In genomic region chr11:91956711-91957110, GRCh38 we compare ENCODE assay signal across 28 cellular contexts.
"Had no signal": no experiment of that assay in that cellular context is flagged by ENCODE, and none has a peak within 500 bp of the region (broad histone marks: within the 10 kb centered on the region; RNA-seq: fewer than 3 reads in every experiment).

No MANE protein-coding gene starts in this region.

- H3K4me3 ChIP-seq: colonic mucosa, coronary artery, dorsolateral prefrontal cortex, esophagus muscularis mucosa, esophagus squamous epithelium, gastrocnemius medialis, gastroesophageal sphincter, heart left ventricle, heart right ventricle had no signal

- H3K36me3 ChIP-seq: colonic mucosa, esophagus muscularis mucosa, esophagus squamous epithelium, gastrocnemius medialis, gastroesophageal sphincter, heart left ventricle, heart right ventricle had no signal

- H3K27ac Mint-ChIP-seq: dendritic cell treated with granulocyte-macrophage colony-stimulating factor and Interleukin-4, amounts not matched to agents 40 ng/mL and 50 ng/mL, for 4 days; effector memory CD8-positive, alpha-beta T cell; endodermal cell had no signal

- H3K27me3 ChIP-seq: colonic mucosa, esophagus muscularis mucosa, esophagus squamous epithelium, foreskin keratinocyte, gastrocnemius medialis, gastroesophageal sphincter, heart left ventricle, heart right ventricle had no signal

- DNase-seq: colonic mucosa; cortex of kidney; dermis blood vessel endothelial cell; dorsolateral prefrontal cortex; effector CD4-positive, alpha-beta T cell; effector CD8-positive, alpha-beta T cell; effector memory CD4-positive, alpha-beta T cell; effector memory CD8-positive, alpha-beta T cell; endodermal cell; erythroblast; esophagus squamous epithelium; foreskin fibroblast; foreskin keratinocyte; foreskin melanocyte; gastrocnemius medialis; glutamatergic neuron; head of caudate nucleus; heart left ventricle; heart right ventricle had no signal

- H3K4me1 ChIP-seq: colonic mucosa, esophagus muscularis mucosa, esophagus squamous epithelium, foreskin keratinocyte, gastrocnemius medialis, gastroesophageal sphincter, heart left ventricle, heart right ventricle had no signal

- H3K27me3 Mint-ChIP-seq: dendritic cell treated with granulocyte-macrophage colony-stimulating factor and Interleukin-4, amounts not matched to agents 40 ng/mL and 50 ng/mL, for 4 days; effector memory CD8-positive, alpha-beta T cell had no signal

- FAIRE-seq: colon, endometrium, frontal cortex had no signal

- H3K4me3 Mint-ChIP-seq: dendritic cell treated with granulocyte-macrophage colony-stimulating factor and Interleukin-4, amounts not matched to agents 40 ng/mL and 50 ng/mL, for 4 days; effector memory CD8-positive, alpha-beta T cell; endodermal cell had no signal

- H3K27ac ChIP-seq: colonic mucosa, coronary artery, dorsolateral prefrontal cortex, epithelial cell of prostate, esophagus muscularis mucosa, esophagus squamous epithelium, foreskin keratinocyte, gastrocnemius medialis, gastroesophageal sphincter, heart left ventricle, heart right ventricle had no signal

- H3K9me3 ChIP-seq: colonic mucosa, gastrocnemius medialis had no signal

- ATAC-seq: effector memory CD8-positive, alpha-beta T cell; esophagus mucosa; foreskin keratinocyte; gastrocnemius medialis; gastroesophageal sphincter; heart left ventricle; heart right ventricle had no signal
